In the genomic region with DNA sequence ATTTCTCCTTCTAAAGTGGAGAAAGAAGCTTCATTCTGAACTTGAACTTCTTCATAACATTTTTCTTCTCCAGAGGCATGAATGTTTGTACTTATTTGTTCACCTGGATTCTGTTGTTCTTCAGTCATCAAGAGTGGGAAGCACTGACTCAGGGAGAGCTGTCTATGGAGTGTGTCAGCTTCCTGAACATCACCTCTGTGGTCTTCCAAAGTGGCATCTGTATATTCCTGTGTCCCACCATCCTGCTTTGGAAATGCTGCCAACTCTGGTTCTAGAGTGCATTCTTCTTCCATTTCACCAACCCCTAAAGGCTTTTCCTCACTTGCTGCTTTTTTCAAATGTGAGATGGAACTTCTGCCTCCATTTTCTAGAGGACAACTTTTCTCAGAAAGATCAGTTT, we compare ENCODE assay signal across 28 cellular contexts. TPM values are rescaled to one million over a fixed set of nuclear protein-coding genes. Genes with fewer than 3 reads are reported as not detected.
DNase-seq lines count a peak whose midpoint lies in the region; ATAC-seq and TF ChIP-seq lines count a peak whose summit lies in the region.
"Had no signal": no experiment of that assay in that cellular context is flagged by ENCODE, and none has a peak within 500 bp of the region (broad histone marks: within the 10 kb centered on the region; RNA-seq: fewer than 3 reads in every experiment).

No MANE protein-coding gene starts in this region.

- intact Hi-C loops in psoas muscle (cut with DNase I): no loop called here

- no peaks in the 10 kb centered on the region for H3K9me3 ChIP-seq in GM23248 (ENCODE audit: low read depth)
- H3K9me3 ChIP-seq in psoas muscle: no peaks in the 10 kb centered on the region
- H3K9me3 ChIP-seq: BLaER1, esophagus muscularis mucosa, HAP-1, Peyer's patch, SJSA1, stomach, vagina had no signal

- no peak for TF ChIP-seq CTCF in fibroblast of mammary gland (conservative IDR thresholded peaks at IDR 0.05; ENCODE audit: control insufficient read depth, insufficient read depth, low read depth, low read length)
- TF ChIP-seq CTCF in psoas muscle (IDR thresholded peaks at IDR 0.05): no peak
- no peak for TF ChIP-seq CTCF in GM20000 (IDR thresholded peaks at IDR 0.05; ENCODE audit: extremely low read depth, missing control alignments)

- H3K9ac ChIP-seq in GM23248: no peak overlapping the region
- H3K9ac ChIP-seq: BLaER1 had no signal

- peak overlapping the region; percentile 22 for H3K4me2 ChIP-seq in GM23248 (ENCODE audit: unreplicated experiment)
- H3K4me2 ChIP-seq: BLaER1 had no signal

- peak; percentile 32 to 55 (median 40) for ATAC-seq in psoas muscle
- ATAC-seq in GM21526 (IDR thresholded peaks at IDR 0.05; ENCODE audit: low FRiP score, unreplicated experiment): no peak
- ATAC-seq: sciatic nerve, T-cell had no signal

- H4K20me1 ChIP-seq in GM23248 (ENCODE audit: insufficient read depth): no peaks in the 10 kb centered on the region
- H4K20me1 ChIP-seq: BLaER1 had no signal

- H3K4me3 ChIP-seq in GM23248 (no peak overlapping the region), fibroblast of mammary gland (ENCODE audit: control insufficient read depth, low read depth, low read length) (no peak overlapping the region), psoas muscle (peak overlapping the region; percentile 10)
- H3K4me3 ChIP-seq: BLaER1, esophagus muscularis mucosa, HAP-1, Peyer's patch, SJSA1, stomach, vagina had no signal

- in situ Hi-C loops in GM23248 (cut with MboI): no loop called here

- H3K27ac ChIP-seq in GM23248 (no peak overlapping the region), psoas muscle (peak overlapping the region; percentile 65)
- H3K27ac ChIP-seq: BLaER1, esophagus muscularis mucosa, Peyer's patch, SJSA1, stomach, vagina had no signal

- peaks cover 12% of the 10 kb centered on the region; the same call in 1 of the 2 replicates for H3K9me2 ChIP-seq in GM23248 (ENCODE audit: insufficient read depth)

- peaks cover 12% of the 10 kb centered on the region for H3K4me1 ChIP-seq in GM23248 (ENCODE audit: insufficient read depth)
- peaks cover 50% of the 10 kb centered on the region for H3K4me1 ChIP-seq in psoas muscle
- H3K4me1 ChIP-seq: BLaER1, Peyer's patch, SJSA1, stomach, vagina had no signal

- H3F3A ChIP-seq in GM23248 (ENCODE audit: insufficient read depth): peaks cover 17% of the 10 kb centered on the region

- DNase-seq in GM23248: peak; percentile 45
- DNase-seq in RKO (ENCODE audit: low spot score): peak; percentile 40
- DNase-seq in fibroblast of mammary gland (ENCODE audit: low read depth): peak; percentile 9
- DNase-seq in psoas muscle: no peak
- no peak for DNase-seq in middle frontal gyrus (ENCODE audit: extremely low spot score, low spot score)
- DNase-seq in GM20000 (ENCODE audit: low spot score): no peak
- DNase-seq: activated CD4-positive, alpha-beta T cell treated with anti-CD3 and anti-CD28 coated beads, Interleukin-2, amount 10 ng/mL, durations not matched to agents 24 days and 14 days; activated effector memory CD4-positive, alpha-beta T cell treated with anti-CD3 and anti-CD28 coated beads, Interleukin-2, amount 50 U/mL, for 16 hours; activated naive CD8-positive, alpha-beta T cell treated with anti-CD3 and anti-CD28 coated beads for 36 hours; anterior cingulate cortex; DMS 273 treated with DMSO at 0.1 percent for 48 hours; hippocampal formation; mesendoderm; NCI-H1694 treated with DMSO at 0.1 percent for 48 hours; NCI-H446; NCI-H748 treated with DMSO at 0.1 percent for 48 hours; Peyer's patch; posterior cingulate gyrus; stimulated activated CD8-positive, alpha-beta memory T cell treated with anti-CD3 and anti-CD28 coated beads, Interleukin-4, amount 100 ng/mL, for 48 hours; stomach; T-cell had no signal

- no peaks in the 10 kb centered on the region for H3K79me2 ChIP-seq in GM23248 (ENCODE audit: insufficient read depth)

- H3K36me3 ChIP-seq in GM23248 (ENCODE audit: low read depth) (no peaks in the 10 kb centered on the region), psoas muscle (ENCODE audit: insufficient read depth in 1 of 2, low read depth in 1 of 2) (peaks cover 0 to 100% of the 10 kb centered on the region in 2 donors)
- H3K36me3 ChIP-seq: BLaER1, HAP-1, Peyer's patch, SJSA1, stomach, vagina had no signal

- no peaks in the 10 kb centered on the region for H3K27me3 ChIP-seq in GM23248 (replicated peaks; ENCODE audit: insufficient read depth)
- no peaks in the 10 kb centered on the region for H3K27me3 ChIP-seq in psoas muscle (ENCODE audit: insufficient read depth in 3 of 3, low read length in 2 of 3)
- H3K27me3 ChIP-seq: BLaER1, esophagus muscularis mucosa, Peyer's patch, stomach, vagina had no signal

- H2AFZ ChIP-seq in GM23248: peak overlapping the region; percentile 46; the same call in 1 of the 2 replicates

RNA-seq across cellular contexts. Expression of gene TTN, which starts 59.5 kb away (rescaled TPM):
- not detected in 2 replicates for total RNA-seq in GM23248 (2014; rRNA removed; shearing (Covaris generic))
- polyA plus RNA-seq in GM23248 (2016; fragmentation: Nextera tagmentation; extraction: Ambion mirVana): 0.13 and 0.39 TPM in 2 replicates
- total RNA-seq in psoas muscle: 1,000 to 10,000 TPM; 4,462 to 7,650 (median 6,674) TPM
- 100 to 1,000 TPM; 137 to 248 (median 173) TPM for polyA plus RNA-seq in psoas muscle

Comparison
In these comparisons a context has a peak if more than half of its experiments do, and no peak if none do; other contexts are left out.
1. DNase-seq: peak in GM23248 (single experiment), RKO (single experiment) and fibroblast of mammary gland (single experiment); none in psoas muscle (0 of 2), middle frontal gyrus (single experiment) and GM20000 (single experiment).
2. RNA of gene TTN, which starts 59.5 kb away (total RNA-seq): 4,462 to 7,650 TPM in psoas muscle; not detected in GM23248; every median in the first group is over 1,000 times any median in the second.